Comparison of ENCODE assay signal across 16 cellular contexts in genomic region chr7:14341200-14341599, GRCh38.
DNase-seq lines count a peak whose midpoint lies in the region; ATAC-seq lines count a peak whose summit lies in the region.
"Had no signal": no experiment of that assay in that cellular context is flagged by ENCODE, and none has a peak within 500 bp of the region (broad histone marks: within the 10 kb centered on the region; RNA-seq: fewer than 3 reads in every experiment).

No MANE protein-coding gene starts in this region.

- no peak overlapping the region for H3K18ac ChIP-seq in neuronal stem cell (ENCODE audit: low read length)

- no peak overlapping the region for H3K4me3 ChIP-seq in HUES6 (ENCODE audit: low read depth, low read length)
- H3K4me3 ChIP-seq in neuronal stem cell (ENCODE audit: low read length in 2 of 2) = no peak overlapping the region

- peak; percentile 51 for DNase-seq in NCI-H2227 treated with DMSO at 0.1 percent for 48 hours (lab: John Stamatoyannopoulos, UW)
- no peak for DNase-seq in NCI-H2227 (lab: John Stamatoyannopoulos, UW; ENCODE audit: unreplicated experiment)
- DNase-seq in NCI-H774 (lab: John Stamatoyannopoulos, UW) = peak; percentile 44
- DNase-seq in neuronal stem cell (ENCODE audit: low spot score) = no peak
- no peak for DNase-seq in H4 (ENCODE audit: low spot score)
- no peak for DNase-seq in stimulated activated naive CD8-positive, alpha-beta T cell treated with anti-CD3 and anti-CD28 coated beads, Interleukin-15, Interleukin-2, amounts not matched to agents 100 U/mL and 50 U/mL, for 24 hours
- DNase-seq: AML-193, DND-41, GF-D8, H7, NCI-H1694 treated with DMSO at 0.1 percent for 48 hours, NCI-H526 treated with DMSO at 0.1 percent for 48 hours, SK-N-SH, T-helper 1 cell had no signal

- no peak overlapping the region for H2BK12ac ChIP-seq in neuronal stem cell (ENCODE audit: low read length)

- no peaks in the 10 kb centered on the region for H3K79me1 ChIP-seq in neuronal stem cell (ENCODE audit: low read depth, low read length)

- H2BK120ac ChIP-seq in neuronal stem cell (ENCODE audit: low read depth, low read length) = no peak overlapping the region

- H4K91ac ChIP-seq in neuronal stem cell (ENCODE audit: low read depth, low read length, poor library complexity) = no peak overlapping the region

- H3K27me3 ChIP-seq in HUES6 (ENCODE audit: control insufficient read depth, insufficient read depth, low read length) = no peaks in the 10 kb centered on the region
- H3K27me3 ChIP-seq in neuronal stem cell (ENCODE audit: control insufficient read depth in 3 of 3, insufficient read depth in 3 of 3, low read depth in 1 of 3, low read length in 3 of 3) = no peaks in the 10 kb centered on the region

- H3K9ac ChIP-seq in HUES6 (ENCODE audit: low read length) = no peak overlapping the region
- no peak overlapping the region for H3K9ac ChIP-seq in neuronal stem cell (ENCODE audit: low read depth, low read length, poor library complexity)
- H3K9ac ChIP-seq: SK-N-SH had no signal

- H3K27ac ChIP-seq in HUES6 (ENCODE audit: low read depth, low read length) (0 out of 2 replicates have a peak overlapping the region, but pooled peaks have one; percentile 34), neuronal stem cell (replicated peaks; ENCODE audit: low read length) (peak overlapping the region; percentile 67)

- no peak overlapping the region for H3K14ac ChIP-seq in neuronal stem cell (ENCODE audit: low read length)

- H3K9me3 ChIP-seq in HUES6 (ENCODE audit: control insufficient read depth, insufficient read depth, low read depth, low read length) (no peaks in the 10 kb centered on the region), neuronal stem cell (replicated peaks in 1 of 2; ENCODE audit: control insufficient read depth in 2 of 2, insufficient read depth in 1 of 2, low read depth in 1 of 2, low read length in 2 of 2) (no peaks in the 10 kb centered on the region)
- H3K9me3 ChIP-seq: SK-N-SH had no signal

- H4K8ac ChIP-seq in neuronal stem cell (ENCODE audit: low read depth, low read length) = no peak overlapping the region

- no peak overlapping the region for H3K4me2 ChIP-seq in neuronal stem cell (ENCODE audit: insufficient read depth, low read length, poor library complexity, severe bottlenecking)
- H3K4me2 ChIP-seq: SK-N-SH had no signal

- no peak overlapping the region for H3K4ac ChIP-seq in neuronal stem cell (ENCODE audit: low read length)

- H3K36me3 ChIP-seq in HUES6 (ENCODE audit: control insufficient read depth, insufficient read depth, low read length) = no peaks in the 10 kb centered on the region
- no peaks in the 10 kb centered on the region for H3K36me3 ChIP-seq in neuronal stem cell (replicated peaks in 1 of 2; ENCODE audit: control insufficient read depth in 2 of 2, insufficient read depth in 2 of 2, low read length in 2 of 2)

- H3K23ac ChIP-seq in neuronal stem cell (ENCODE audit: low read depth, low read length, poor library complexity) = no peak overlapping the region

- no peak overlapping the region for H2AK5ac ChIP-seq in neuronal stem cell (ENCODE audit: low read depth, low read length)

- no peak overlapping the region for H2BK15ac ChIP-seq in neuronal stem cell (ENCODE audit: low read length)

- H3K4me1 ChIP-seq in HUES6 (ENCODE audit: control insufficient read depth, insufficient read depth, low read length) = peaks cover 18% of the 10 kb centered on the region
- H3K4me1 ChIP-seq in neuronal stem cell (ENCODE audit: control insufficient read depth in 2 of 2, insufficient read depth in 1 of 2, low read depth in 1 of 2, low read length in 2 of 2) = peaks cover 0 to 14% of the 10 kb centered on the region in 2 donors

- no peak for ATAC-seq in GM19324 (IDR thresholded peaks at IDR 0.05; ENCODE audit: low FRiP score, unreplicated experiment)
- ATAC-seq in stimulated activated naive CD8-positive, alpha-beta T cell treated with anti-CD3 and anti-CD28 coated beads, Interleukin-15, Interleukin-2, amounts not matched to agents 100 U/mL and 50 U/mL, for 24 hours = no peak

- peak overlapping the region; percentile 31 for H2AFZ ChIP-seq in neuronal stem cell (ENCODE audit: low read length)

- no CpG with 5 or more reads among the region's 2 CpGs for WGBS in neuronal stem cell (ENCODE audit: extremely low coverage in 2 of 2, insufficient read length in 2 of 2, insufficient replicate concordance in 1 of 2), 2 donors

- H2BK5ac ChIP-seq in neuronal stem cell (ENCODE audit: low read length) = no peak overlapping the region

Comparison
In these comparisons a context has a peak if more than half of its experiments do, and no peak if none do; other contexts are left out.
1. DNase-seq: peak in NCI-H2227 treated with DMSO at 0.1 percent for 48 hours (single experiment) and NCI-H774 (single experiment); none in NCI-H2227 (single experiment), neuronal stem cell (single experiment), H4 (single experiment) and stimulated activated naive CD8-positive, alpha-beta T cell treated with anti-CD3 and anti-CD28 coated beads, Interleukin-15, Interleukin-2, amounts not matched to agents 100 U/mL and 50 U/mL, for 24 hours (single experiment).